In the genomic region with DNA sequence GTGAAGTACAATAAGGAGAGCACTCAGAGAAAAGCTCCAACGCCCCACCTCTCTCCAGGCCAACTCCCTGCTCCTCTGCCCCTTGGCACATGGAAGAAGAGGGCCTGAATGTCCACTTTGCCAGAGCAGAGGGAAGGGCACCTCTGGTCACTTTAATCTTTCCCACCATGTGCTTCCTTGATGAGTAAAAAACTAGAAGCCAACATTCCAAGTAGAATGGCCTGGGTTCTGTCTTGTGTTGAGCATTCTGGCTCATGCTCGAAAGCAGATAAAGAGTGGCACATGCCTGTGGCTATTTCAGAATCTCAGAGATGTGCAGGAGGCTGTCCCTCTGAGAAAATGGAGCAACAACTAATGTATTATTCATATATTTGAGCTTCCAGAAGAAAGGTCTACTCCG, we compare ENCODE assay signal across 20 cellular contexts.
A peak's percentile ranks its signal among the peaks of the same experiment; 100 is the strongest.
DNase-seq lines count a peak whose midpoint lies in the region; ATAC-seq and TF ChIP-seq lines count a peak whose summit lies in the region.
"Had no signal": no experiment of that assay in that cellular context is flagged by ENCODE, and none has a peak within 500 bp of the region (broad histone marks: within the 10 kb centered on the region; RNA-seq: fewer than 3 reads in every experiment).

No MANE protein-coding gene starts in this region.

- H3K9me3 Mint-ChIP-seq in HFFc6 = no peaks in the 10 kb centered on the region; the same call in 1 of the 2 replicates

- DNase-seq in HFFc6 (peak; percentile 5), fibroblast of gingiva (ENCODE audit: low read depth) (peak; percentile 18), left ventricle myocardium inferior (no peak), myocyte (ENCODE audit: low read depth) (peak; percentile 53), dedifferentiated amniotic fluid mesenchymal stem cell (ENCODE audit: extremely low spot score) (no peak), mucosa of gallbladder (ENCODE audit: low spot score) (no peak)
- no peak for DNase-seq in activated CD4-positive, alpha-beta T cell treated with anti-CD3 and anti-CD28 coated beads, Interleukin-2, amount 50 U/mL, for 1 hour
- DNase-seq: DMS53, EL, GF-D8, NCI-H1105 treated with DMSO at 0.1 percent for 48 hours, NCI-H1694, NCI-H2081, NCI-H2171 treated with DMSO at 0.1 percent for 48 hours, NCI-H526, OCI-M1 had no signal

- no peak overlapping the region for H3K4me3 ChIP-seq in left ventricle myocardium inferior

- intact Hi-C loops in left ventricle myocardium inferior (cut with micrococcal nuclease) = no loop called here

- peaks cover 28% of the 10 kb centered on the region for H3K9me3 ChIP-seq in left ventricle myocardium inferior (replicated peaks)

- H3K27ac Mint-ChIP-seq in HFFc6 = no peak overlapping the region
- H3K27ac Mint-ChIP-seq: B cell, CD14-positive monocyte, IgD-negative memory B cell had no signal

- no peak overlapping the region for H3K4me3 Mint-ChIP-seq in HFFc6
- H3K4me3 Mint-ChIP-seq: B cell, CD14-positive monocyte, IgD-negative memory B cell had no signal

- H3K36me3 Mint-ChIP-seq in HFFc6 (ENCODE audit: low read depth) = no peaks in the 10 kb centered on the region
- H3K36me3 Mint-ChIP-seq: CD14-positive monocyte, IgD-negative memory B cell had no signal

- peaks cover 43% of the 10 kb centered on the region for H3K4me1 ChIP-seq in left ventricle myocardium inferior

- peak overlapping the region; percentile 93 for H3K27ac ChIP-seq in left ventricle myocardium inferior (replicated peaks)

- no peak for TF ChIP-seq CTCF in HFFc6 (IDR thresholded peaks at IDR 0.05)
- no peak for TF ChIP-seq CTCF in left ventricle myocardium inferior (IDR thresholded peaks at IDR 0.05; ENCODE audit: borderline replicate concordance)

- H3K4me1 Mint-ChIP-seq in HFFc6 (ENCODE audit: low read depth) = no peaks in the 10 kb centered on the region
- H3K4me1 Mint-ChIP-seq: B cell, CD14-positive monocyte, IgD-negative memory B cell had no signal

- no peaks in the 10 kb centered on the region for H3K36me3 ChIP-seq in left ventricle myocardium inferior

- H3K27me3 Mint-ChIP-seq in HFFc6 (ENCODE audit: insufficient read depth) = peaks cover 6% of the 10 kb centered on the region

- ATAC-seq in GM18519 (IDR thresholded peaks at IDR 0.05; ENCODE audit: low FRiP score, unreplicated experiment) = no peak

- H3K27me3 ChIP-seq in left ventricle myocardium inferior (ENCODE audit: low read depth) = no peaks in the 10 kb centered on the region

Comparison
In these comparisons a context has a peak if more than half of its experiments do, and no peak if none do; other contexts are left out.
1. DNase-seq: peak in HFFc6 (single experiment), fibroblast of gingiva (single experiment) and myocyte (single experiment); none in left ventricle myocardium inferior (single experiment), dedifferentiated amniotic fluid mesenchymal stem cell (single experiment), activated CD4-positive, alpha-beta T cell treated with anti-CD3 and anti-CD28 coated beads, Interleukin-2, amount 50 U/mL, for 1 hour (single experiment) and mucosa of gallbladder (single experiment).